8 cellular contexts compared by ENCODE assay signal in the genomic region with DNA sequence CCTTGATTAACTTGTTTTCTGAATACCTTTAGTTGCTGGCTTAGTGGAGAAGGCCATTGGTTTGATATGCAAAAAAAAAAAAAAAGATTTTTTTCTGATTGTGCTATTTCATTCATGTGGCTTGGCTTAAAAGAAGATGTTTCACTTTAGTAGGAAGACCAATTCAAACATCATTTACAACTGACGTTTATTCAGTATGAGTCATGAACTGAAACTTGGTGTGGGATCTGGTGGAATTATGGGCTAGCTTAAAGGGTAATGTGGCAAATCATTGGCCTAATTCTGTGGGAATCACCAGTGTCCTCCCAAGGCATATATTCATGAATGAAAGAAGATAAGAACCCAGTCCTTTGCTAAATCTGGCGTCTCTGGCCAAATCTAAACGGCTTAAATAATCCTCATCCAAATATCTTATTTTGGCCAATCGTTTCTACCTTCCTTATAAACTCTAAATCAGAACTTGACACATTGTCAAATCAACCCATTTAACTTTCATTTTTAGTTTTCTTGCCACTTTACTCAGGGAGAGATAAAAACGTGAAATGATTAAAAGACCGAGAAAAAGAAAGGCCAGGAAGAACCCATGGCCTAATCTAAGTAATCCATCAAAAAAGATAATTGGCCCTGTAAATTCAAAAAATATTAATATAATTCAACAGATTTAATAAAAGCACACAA.
DNase-seq lines count a peak whose midpoint lies in the region; ATAC-seq and TF ChIP-seq lines count a peak whose summit lies in the region.

No MANE protein-coding gene starts in this region.

- no peak overlapping the region for H2AFZ ChIP-seq in fibroblast of lung (ENCODE audit: low read length)

- H3K9ac ChIP-seq in fibroblast of lung (ENCODE audit: insufficient read depth, low read length), result no peak overlapping the region

- no peak overlapping the region for H3K4me2 ChIP-seq in fibroblast of lung (ENCODE audit: extremely low read depth, insufficient read depth, low read length)

- DNase-seq in AG08396 (ENCODE audit: low spot score), result peak; percentile 63
- peak; percentile 41 for DNase-seq in MV-4-11 (lab: John Stamatoyannopoulos, UW)
- DNase-seq in fibroblast of lung (ENCODE audit: low read depth in 2 of 2), result peak; percentile 77 to 89
- DNase-seq in 8988T, result no peak
- DNase-seq in stomach, result no peak

- H3K9me3 ChIP-seq in fibroblast of lung (ENCODE audit: control insufficient read depth, insufficient read depth, low read depth, low read length) (no peaks in the 10 kb centered on the region), stomach (no peaks in the 10 kb centered on the region)

- 70 to 83% (median 79%) methylated on average over 6 of the region's 6 CpGs for WGBS in stomach, 5 donors

- peaks cover 7% of the 10 kb centered on the region for H3K4me1 ChIP-seq in fibroblast of lung (ENCODE audit: control insufficient read depth, extremely low read depth, insufficient read depth, low read length)
- peaks cover 0 to 8% (median 0%) of the 10 kb centered on the region in 4 donors for H3K4me1 ChIP-seq in stomach

- TF ChIP-seq CTCF in fibroblast of lung (conservative IDR thresholded peaks at IDR 0.05 in 1 of 2, IDR thresholded peaks at IDR 0.05 in 1 of 2; ENCODE audit: low read depth in 1 of 2, low read length in 2 of 2) (no peak), stomach (IDR thresholded peaks at IDR 0.05) (no peak)

- H3K27ac ChIP-seq in fibroblast of lung (ENCODE audit: insufficient read depth, low read length) (peak overlapping the region; percentile 7), stomach (no peak overlapping the region)

- intact Hi-C loops in stomach (cut with DNase I; ENCODE audit: low total_unique reads), result no loop called here

- H3K79me2 ChIP-seq in fibroblast of lung (ENCODE audit: control insufficient read depth, insufficient read depth, low read length), result no peaks in the 10 kb centered on the region

- no peaks in the 10 kb centered on the region for H4K20me1 ChIP-seq in fibroblast of lung (ENCODE audit: control insufficient read depth, extremely low read depth, insufficient read depth, low read length)

- ATAC-seq in GM19328 (IDR thresholded peaks at IDR 0.05; ENCODE audit: unreplicated experiment) (peak; percentile 42), HG03159 (IDR thresholded peaks at IDR 0.05; ENCODE audit: unreplicated experiment) (no peak), HG03521 (IDR thresholded peaks at IDR 0.05; ENCODE audit: unreplicated experiment) (no peak)

- H3K36me3 ChIP-seq in fibroblast of lung (ENCODE audit: control insufficient read depth, insufficient read depth, low read length), result no peaks in the 10 kb centered on the region
- peaks cover 3 to 17% (median 15%) of the 10 kb centered on the region in 4 donors for H3K36me3 ChIP-seq in stomach

- no peak for TF ChIP-seq POLR2A in stomach (IDR thresholded peaks at IDR 0.05)

- no peak overlapping the region for H3K4me3 ChIP-seq in fibroblast of lung (replicated peaks in 1 of 4; ENCODE audit: control extremely low read depth in 1 of 4, insufficient read depth in 1 of 4, low read depth in 3 of 4, low read length in 4 of 4)
- no peak overlapping the region for H3K4me3 ChIP-seq in stomach

- TF ChIP-seq EP300 in stomach (IDR thresholded peaks at IDR 0.05), result no peak

- H3K27me3 ChIP-seq in fibroblast of lung (ENCODE audit: control insufficient read depth, insufficient read depth, low read length) (no peaks in the 10 kb centered on the region), stomach (no peaks in the 10 kb centered on the region)

Comparison
In these comparisons a context has a peak if more than half of its experiments do, and no peak if none do; other contexts are left out.
1. DNase-seq: peak in AG08396 (single experiment), MV-4-11 (single experiment) and fibroblast of lung (2 of 2); none in 8988T (single experiment) and stomach (single experiment).